ENCODE assay signal across 29 cellular contexts in genomic region chr3:46613313-46614005, GRCh38. TPM values are rescaled to one million over a fixed set of nuclear protein-coding genes. Genes with fewer than 3 reads are reported as not detected.
"Had no signal": no experiment of that assay in that cellular context is flagged by ENCODE, and none has a peak within 500 bp of the region (broad histone marks: within the 10 kb centered on the region; RNA-seq: fewer than 3 reads in every experiment).

No MANE protein-coding gene starts in this region.

- H3K4me3 Mint-ChIP-seq: activated CD4-positive, alpha-beta memory T cell treated with anti-CD3 and anti-CD28 coated beads, Interleukin-2, amount 10 ng/mL, durations not matched to agents 7 days and 5 days; activated CD4-positive, alpha-beta T cell treated with anti-CD3 and anti-CD28 coated beads for 36 hours; activated naive CD8-positive, alpha-beta T cell treated with anti-CD3 and anti-CD28 coated beads, Interleukin-2, amount 50 U/mL, for 24 hours; central memory CD8-positive, alpha-beta T cell; T-cell had no signal

- H3K4me3 ChIP-seq: ascending aorta, body of pancreas, SK-N-MC had no signal

- H3K36me3 ChIP-seq: ascending aorta had no signal

- H3K9me3 Mint-ChIP-seq: activated CD4-positive, alpha-beta memory T cell treated with anti-CD3 and anti-CD28 coated beads, Interleukin-2, amount 10 ng/mL, durations not matched to agents 7 days and 5 days; activated naive CD4-positive, alpha-beta T cell treated with anti-CD3 and anti-CD28 coated beads, Interleukin-2, amount 50 U/mL, for 72 hours; activated naive CD8-positive, alpha-beta T cell treated with anti-CD3 and anti-CD28 coated beads, Interleukin-2, amount 50 U/mL, for 24 hours; central memory CD8-positive, alpha-beta T cell; T-cell had no signal

- H3K4me1 Mint-ChIP-seq: activated CD4-positive, alpha-beta memory T cell treated with anti-CD3 and anti-CD28 coated beads, Interleukin-2, amount 10 ng/mL, durations not matched to agents 7 days and 5 days; activated CD4-positive, alpha-beta T cell treated with anti-CD3 and anti-CD28 coated beads for 36 hours; activated naive CD8-positive, alpha-beta T cell treated with anti-CD3 and anti-CD28 coated beads, Interleukin-2, amount 50 U/mL, for 24 hours; central memory CD8-positive, alpha-beta T cell; T-cell had no signal

- H3K9me3 ChIP-seq: ascending aorta, body of pancreas had no signal

- H3K4me1 ChIP-seq: ascending aorta had no signal

- H3K36me3 Mint-ChIP-seq: activated naive CD4-positive, alpha-beta T cell treated with anti-CD3 and anti-CD28 coated beads, Interleukin-2, amount 50 U/mL, for 72 hours; T-cell had no signal

- H3K27me3 ChIP-seq: ascending aorta, body of pancreas had no signal

- DNase-seq: activated CD4-positive, alpha-beta memory T cell treated with anti-CD3 and anti-CD28 coated beads, Interleukin-2, amount 10 ng/mL, durations not matched to agents 7 days and 5 days; activated CD4-positive, alpha-beta T cell treated with anti-CD3 and anti-CD28 coated beads for 36 hours; activated CD4-positive, alpha-beta T cell treated with anti-CD3 and anti-CD28 coated beads, Interleukin-2, amount 50 U/mL, for 1 hour; activated CD8-positive, alpha-beta memory T cell treated with anti-CD3 and anti-CD28 coated beads, Interleukin-2, amount 50 U/mL, for 4 hours; activated naive CD4-positive, alpha-beta T cell treated with Interleukin-2 at 50 U/mL for 16 hours; activated naive CD8-positive, alpha-beta T cell treated with anti-CD3 and anti-CD28 coated beads, Interleukin-2, amount 50 U/mL, for 24 hours; activated T-cell treated with anti-CD3 and anti-CD28 coated beads, Interleukin-2, amount 50 U/mL, for 1 hour; amniotic stem cell; body of pancreas; Kasumi-1; KBM-7; NCI-H1417; NCI-H1694; NCI-H2029 treated with DMSO at 0.1 percent for 48 hours; NCI-H510A treated with DMSO at 0.1 percent for 48 hours; NCI-H69; NK-92 treated with Interleukin-12 subunit alpha and Interleukin-12 subunit beta, amount 100 ng/mL, for 24 hours; OCI-M1; RPMI8226; T-cell; T-helper 2 cell; T1000 had no signal

- H3K27ac Mint-ChIP-seq: activated CD4-positive, alpha-beta memory T cell treated with anti-CD3 and anti-CD28 coated beads, Interleukin-2, amount 10 ng/mL, durations not matched to agents 7 days and 5 days; activated CD4-positive, alpha-beta T cell treated with anti-CD3 and anti-CD28 coated beads for 36 hours; activated naive CD4-positive, alpha-beta T cell treated with anti-CD3 and anti-CD28 coated beads, Interleukin-2, amount 50 U/mL, for 72 hours; activated naive CD8-positive, alpha-beta T cell treated with anti-CD3 and anti-CD28 coated beads, Interleukin-2, amount 50 U/mL, for 24 hours had no signal

- H3K27ac ChIP-seq: ascending aorta, SK-N-MC, VCaP had no signal

RNA-seq across cellular contexts. Expression of gene FAM240A, which starts 1.1 kb away (rescaled TPM):
- total RNA-seq: activated CD4-positive, alpha-beta memory T cell treated with anti-CD3 and anti-CD28 coated beads, Interleukin-2, amount 10 ng/mL, durations not matched to agents 7 days and 5 days; activated CD4-positive, alpha-beta T cell treated with anti-CD3 and anti-CD28 coated beads for 36 hours; activated naive CD4-positive, alpha-beta T cell treated with anti-CD3 and anti-CD28 coated beads, Interleukin-2, amount 50 U/mL, for 72 hours; ascending aorta; body of pancreas; bronchial epithelial cell; Right ventricle myocardium inferior; T-cell had no signal

RNA-seq across cellular contexts. Expression of gene LRRC2, which starts 47.4 kb away (rescaled TPM):
- total RNA-seq: activated naive CD4-positive, alpha-beta T cell treated with anti-CD3 and anti-CD28 coated beads, Interleukin-2, amount 50 U/mL, for 72 hours; ascending aorta had no signal
